ENCODE assay signal across 24 cellular contexts in the genomic region with DNA sequence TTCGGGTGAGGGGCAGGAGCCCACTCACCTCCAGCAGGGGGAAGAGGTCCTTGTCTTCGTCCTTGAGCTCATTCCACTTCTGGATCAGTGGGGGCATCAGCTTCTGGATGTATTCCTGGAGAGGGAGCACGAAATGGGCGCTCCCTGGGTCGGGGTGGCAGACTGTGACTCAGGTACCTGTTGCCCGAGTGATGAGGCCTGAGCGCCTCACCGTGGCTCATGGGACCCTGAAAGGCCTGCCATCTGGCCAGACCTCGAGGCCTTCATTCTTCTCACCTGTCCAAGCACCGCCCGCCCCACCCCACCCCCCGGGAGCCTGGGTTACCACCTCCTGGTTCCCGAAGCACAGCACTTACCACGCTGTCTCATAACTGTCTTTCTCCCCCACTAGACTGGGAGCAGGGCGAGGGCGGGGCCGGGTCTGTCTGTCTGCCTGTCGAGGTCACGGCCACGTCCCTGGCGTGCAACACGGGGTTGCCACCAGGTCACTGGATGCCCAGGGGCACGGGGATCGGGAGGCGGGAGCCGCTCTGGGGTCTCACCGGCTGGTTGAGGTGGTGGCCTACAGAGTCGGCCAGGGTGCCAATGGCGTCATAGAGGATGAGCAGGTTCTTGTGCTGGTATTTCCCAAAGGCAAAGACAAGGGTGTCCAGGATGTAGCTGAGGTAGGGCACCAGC. TPM values are rescaled to one million over a fixed set of nuclear protein-coding genes. Genes with fewer than 3 reads are reported as not detected.
"Had no signal": no experiment of that assay in that cellular context is flagged by ENCODE, and none has a peak within 500 bp of the region (broad histone marks: within the 10 kb centered on the region; RNA-seq: fewer than 3 reads in every experiment).

No MANE protein-coding gene starts in this region.

- DNase-seq: activated CD4-positive, alpha-beta T cell treated with anti-CD3 and anti-CD28 coated beads for 4 hours; activated CD8-positive, alpha-beta T cell treated with anti-CD3 and anti-CD28 coated beads for 36 hours; activated gamma-delta T cell; activated naive CD4-positive, alpha-beta T cell treated with anti-CD3 and anti-CD28 coated beads, Interleukin-2, amount 50 U/mL, for 16 hours; activated T-cell treated with anti-CD3 and anti-CD28 coated beads, Interleukin-2, amount 50 U/mL, for 48 hours; amygdala; MM.1S; NCI-H1105 treated with DMSO at 0.1 percent for 48 hours; NCI-H1436 treated with DMSO at 0.1 percent for 48 hours; NCI-H187; NCI-H2081 treated with DMSO at 0.1 percent for 48 hours; NCI-H446; NCI-H524; Peyer's patch; SHP77; SW 1271 had no signal

- H3K4me1 Mint-ChIP-seq: activated T-helper 17 cell treated with anti-CD3 and anti-CD28 coated beads, Interleukin-2, amount 50 U/mL, for 72 hours; brain; central memory CD8-positive, alpha-beta T cell had no signal

- H3K27ac Mint-ChIP-seq: activated CD8-positive, alpha-beta T cell treated with anti-CD3 and anti-CD28 coated beads for 36 hours; activated T-helper 17 cell treated with anti-CD3 and anti-CD28 coated beads, Interleukin-2, amount 50 U/mL, for 72 hours; brain had no signal

- H3K27ac ChIP-seq: Peyer's patch, SJSA1 had no signal

- FAIRE-seq: astrocyte had no signal

- ATAC-seq: activated CD4-positive, CD25-positive, alpha-beta regulatory T cell treated with anti-CD3 and anti-CD28 coated beads, Interleukin-2, amount 50 U/mL, for 24 hours; activated CD8-positive, alpha-beta T cell treated with anti-CD3 and anti-CD28 coated beads for 36 hours; activated T-helper 17 cell treated with anti-CD3 and anti-CD28 coated beads, Interleukin-2, amount 50 U/mL, for 72 hours; SK-N-SH treated with all-trans-retinoic acid at 6 μM for 48 hours had no signal

- H3K4me3 Mint-ChIP-seq: activated CD8-positive, alpha-beta T cell treated with anti-CD3 and anti-CD28 coated beads for 36 hours; activated T-helper 17 cell treated with anti-CD3 and anti-CD28 coated beads, Interleukin-2, amount 50 U/mL, for 72 hours; brain; central memory CD8-positive, alpha-beta T cell had no signal

- H3K9me3 ChIP-seq: Peyer's patch, SJSA1 had no signal

- H3K4me1 ChIP-seq: Peyer's patch, SJSA1 had no signal

- H3K9me3 Mint-ChIP-seq: activated CD8-positive, alpha-beta T cell treated with anti-CD3 and anti-CD28 coated beads for 36 hours; activated T-helper 17 cell treated with anti-CD3 and anti-CD28 coated beads, Interleukin-2, amount 50 U/mL, for 72 hours; brain; central memory CD8-positive, alpha-beta T cell had no signal

- H3K27me3 Mint-ChIP-seq: activated CD8-positive, alpha-beta T cell treated with anti-CD3 and anti-CD28 coated beads for 36 hours; activated T-helper 17 cell treated with anti-CD3 and anti-CD28 coated beads, Interleukin-2, amount 50 U/mL, for 72 hours; brain; central memory CD8-positive, alpha-beta T cell had no signal

- H3K4me3 ChIP-seq: Peyer's patch, SJSA1 had no signal

- H3K27me3 ChIP-seq: Peyer's patch, SJSA1 had no signal

RNA-seq across cellular contexts. Expression of a gene that starts 18.0 kb away (rescaled TPM):
- total RNA-seq: activated CD8-positive, alpha-beta T cell treated with anti-CD3 and anti-CD28 coated beads for 36 hours; activated T-helper 17 cell treated with anti-CD3 and anti-CD28 coated beads, Interleukin-2, amount 50 U/mL, for 72 hours; astrocyte; Peyer's patch; SJSA1; T-helper 1 cell treated with Interleukin-12 subunit alpha and Interleukin-12 subunit beta and Interleukin-4 antibody, amounts not matched to agents 30 ng/mL and 1 ng/mL, for 36 hours had no signal
